In genomic region chr2:25215948-25216679, GRCh38 we compare ENCODE assay signal across 9 cellular contexts. TPM values are rescaled to one million over a fixed set of nuclear protein-coding genes. Genes with fewer than 3 reads are reported as not detected.
DNase-seq lines count a peak whose midpoint lies in the region; TF ChIP-seq lines count a peak whose summit lies in the region.
"Had no signal": no experiment of that assay in that cellular context is flagged by ENCODE, and none has a peak within 500 bp of the region (broad histone marks: within the 10 kb centered on the region; RNA-seq: fewer than 3 reads in every experiment).

No MANE protein-coding gene starts in this region.

- H3K27ac ChIP-seq in DOHH2 (ENCODE audit: low read depth, low read length) (no peak overlapping the region), adrenal gland (peak overlapping the region in 4 of 5 donors; percentile 56 to 81 (median 68)), spleen (peak overlapping the region; percentile 67 to 87 (median 84))
- H3K27ac ChIP-seq: KMS-11 had no signal

- H3F3A ChIP-seq in DOHH2 (ENCODE audit: control insufficient read depth, insufficient read depth): peaks cover 19% of the 10 kb centered on the region

- no peaks in the 10 kb centered on the region for H4K20me1 ChIP-seq in DOHH2 (ENCODE audit: control insufficient read depth, insufficient read depth, low read depth, low read length)

- peak overlapping the region; percentile 74 for H3K4me2 ChIP-seq in DOHH2 (ENCODE audit: low read length)
- H3K4me2 ChIP-seq: KMS-11 had no signal

- H3K9me2 ChIP-seq in DOHH2 (replicated peaks; ENCODE audit: control insufficient read depth, low read length): no peaks in the 10 kb centered on the region

- intact Hi-C loops in adrenal gland (cut with DNase I) (no loop called here), spleen (cut with DNase I; ENCODE audit: low total_unique reads) (no loop called here)

- no peaks in the 10 kb centered on the region for H3K9me3 ChIP-seq in DOHH2 (ENCODE audit: control insufficient read depth, insufficient read depth, low read length)
- no peaks in the 10 kb centered on the region for H3K9me3 ChIP-seq in adrenal gland (replicated peaks in 1 of 3)
- H3K9me3 ChIP-seq in spleen: no peaks in the 10 kb centered on the region

- 2 to 6% (median 4%) methylated on average over 15 to 71 of the region's 71 CpGs for WGBS in adrenal gland, 4 donors
- WGBS in spleen, 5 donors: 2 to 4% (median 3%) methylated on average over 40 to 71 of the region's 71 CpGs

- H3K36me3 ChIP-seq in DOHH2 (ENCODE audit: control insufficient read depth, low read length): no peaks in the 10 kb centered on the region
- H3K36me3 ChIP-seq in adrenal gland (replicated peaks in 1 of 2): no peaks in the 10 kb centered on the region
- H3K36me3 ChIP-seq in spleen: no peaks in the 10 kb centered on the region

- H3K4me1 ChIP-seq in DOHH2 (ENCODE audit: control insufficient read depth, low read length) (peaks cover 35% of the 10 kb centered on the region), adrenal gland (replicated peaks in 1 of 2) (peaks cover 3 to 6% of the 10 kb centered on the region in 2 donors), spleen (peaks cover 6 to 32% (median 12%) of the 10 kb centered on the region in 6 donors)

- peak in 1 of 2 donors; percentile 56 for TF ChIP-seq POLR2A in adrenal gland (IDR thresholded peaks at IDR 0.05)
- TF ChIP-seq POLR2A in spleen (IDR thresholded peaks at IDR 0.05): peak in 1 of 3 donors; percentile 22

- H3K79me2 ChIP-seq in DOHH2 (ENCODE audit: control insufficient read depth, low read length): no peaks in the 10 kb centered on the region

- no peak for TF ChIP-seq CTCF in DOHH2 (IDR thresholded peaks at IDR 0.05; ENCODE audit: low read depth, low read length, poor library complexity, severe bottlenecking)
- TF ChIP-seq CTCF in adrenal gland (IDR thresholded peaks at IDR 0.05): no peak
- no peak for TF ChIP-seq CTCF in spleen (IDR thresholded peaks at IDR 0.05 in 8 of 11, conservative IDR thresholded peaks at IDR 0.05 in 3 of 11)

- H3K27me3 ChIP-seq in DOHH2 (ENCODE audit: control insufficient read depth, low read length) (peaks cover 46% of the 10 kb centered on the region), adrenal gland (no peaks in the 10 kb centered on the region), spleen (replicated peaks in 1 of 7) (no peaks in the 10 kb centered on the region)

- DNase-seq in GOT3 (lab: John Stamatoyannopoulos, UW) (peak; percentile 22), RPMI8226 (peak; percentile 71), adrenal gland (peak; percentile 69 to 84 (median 78)), spleen (peak; percentile 97), COR-L47 (lab: John Stamatoyannopoulos, UW) (no peak), NK-92 (lab: John Stamatoyannopoulos, UW; ENCODE audit: unreplicated experiment) (no peak)

- H3K4me3 ChIP-seq in DOHH2 (ENCODE audit: low read length) (peak overlapping the region; percentile 65), adrenal gland (peak overlapping the region in 3 of 4 donors; percentile 3 to 77 (median 43)), iPS-11a (ENCODE audit: low read depth, low read length) (peak overlapping the region; percentile 48), spleen (peak overlapping the region; percentile 34 to 74 (median 50))

RNA-seq across cellular contexts. Expression of gene POMC, which starts 47.7 kb away (rescaled TPM):
- total RNA-seq in adrenal gland (10 to 100 TPM in 3 of 8 donors, 1 to 10 TPM in 5; 6.3 to 53.8 (median 8.2) TPM), spleen (1 to 10 TPM; 2.4 to 4.9 (median 3.2) TPM)
- polyA plus RNA-seq in adrenal gland (100 to 1,000 TPM in 1 of 3 donors, 10 to 100 TPM in 1, under 1 TPM in 1; 0.75 to 115 (median 33.6) TPM), spleen (1 to 10 TPM; 7.4 to 9.8 (median 8.8) TPM)

Comparison
In these comparisons a context has a peak if more than half of its experiments do, and no peak if none do; other contexts are left out.
1. DNase-seq: peak in GOT3 (single experiment), RPMI8226 (single experiment), adrenal gland (7 of 7) and spleen (single experiment); none in COR-L47 (single experiment) and NK-92 (single experiment).
2. Peak in every context shown above with its lines, with median percentiles within 50 percentile points of each other: H3K4me3 ChIP-seq.